Comparison of ENCODE assay signal across 2 cellular contexts in genomic region chr1:45584351-45585109, GRCh38.
TF ChIP-seq lines count a peak whose summit lies in the region.

No MANE protein-coding gene starts in this region.

TF ChIP-seq in GM12891, 5 proteins besides CTCF, POLR2A, EP300 and RAD21 (continued from another document):
- TF ChIP-seq TAF1 (IDR thresholded peaks at IDR 0.05; ENCODE audit: low read depth, low read length), result no peak
- TF ChIP-seq PAX5 (IDR thresholded peaks at IDR 0.05; ENCODE audit: insufficient read depth, low read length, severe bottlenecking), result no peak
- no peak for TF ChIP-seq SPI1 (IDR thresholded peaks at IDR 0.05; ENCODE audit: low read depth, low read length)
- TF ChIP-seq POLR2AphosphoS5 (IDR thresholded peaks at IDR 0.05; ENCODE audit: low read depth, low read length), result no peak

TF ChIP-seq in K562, 482 proteins besides CTCF, POLR2A, EP300 and RAD21 (continues in another document):
- no peak for TF ChIP-seq ZNF398 (CRISPR knock-in tag; IDR thresholded peaks at IDR 0.05)
- no peak for TF ChIP-seq ZC3H11A (IDR thresholded peaks at IDR 0.05; ENCODE audit: low read depth, low read length)
- peak in 1 of 3 experiments; percentile 76; a peak in 1 of 6 replicates for TF ChIP-seq ZBTB11 (CRISPR knock-in tag; IDR thresholded peaks at IDR 0.05)
- no peak for TF ChIP-seq ESRRB (CRISPR knock-in tag; IDR thresholded peaks at IDR 0.05; ENCODE audit: borderline replicate concordance)
- peak; percentile 99 for TF ChIP-seq RBM22 (IDR thresholded peaks at IDR 0.05; ENCODE audit: low read depth, low read length, poor library complexity, severe bottlenecking)
- TF ChIP-seq KHSRP (IDR thresholded peaks at IDR 0.05), result no peak
- 0 out of 2 replicates have a peak, but pooled peaks have one; percentile 50 for TF ChIP-seq PKNOX1 (IDR thresholded peaks at IDR 0.05)
- TF ChIP-seq CHD4 (IDR thresholded peaks at IDR 0.05; ENCODE audit: insufficient read depth, insufficient replicate concordance, low read depth, low read length, poor library complexity, severe bottlenecking), result no peak
- 0 out of 2 replicates have a peak, but pooled peaks have one; percentile 12 for TF ChIP-seq LARP7 (IDR thresholded peaks at IDR 0.05)
- no peak; the same call in 1 of the 2 replicates for TF ChIP-seq HCFC1 (IDR thresholded peaks at IDR 0.05; ENCODE audit: low read depth, low read length)
- no peak for TF ChIP-seq ADNP (tag; IDR thresholded peaks at IDR 0.05)
- TF ChIP-seq FOXM1 (IDR thresholded peaks at IDR 0.05; ENCODE audit: low read depth), result no peak
- TF ChIP-seq FOXM1 (CRISPR knock-in tag; IDR thresholded peaks at IDR 0.05; ENCODE audit: low read depth), result peak; percentile 93; the same call in 1 of the 2 replicates
- peak; percentile 44 for TF ChIP-seq ZBTB33 (CRISPR knock-in tag; IDR thresholded peaks at IDR 0.05)
- TF ChIP-seq PATZ1 (CRISPR knock-in tag; IDR thresholded peaks at IDR 0.05; ENCODE audit: borderline replicate concordance), result no peak
- no peak for TF ChIP-seq MTF1 (CRISPR knock-in tag; IDR thresholded peaks at IDR 0.05; ENCODE audit: borderline replicate concordance)
- peak; percentile 95 for TF ChIP-seq RB1 (IDR thresholded peaks at IDR 0.05; ENCODE audit: low read depth)
- TF ChIP-seq DMBX1 (CRISPR knock-in tag; IDR thresholded peaks at IDR 0.05; ENCODE audit: borderline replicate concordance), result no peak
- TF ChIP-seq HDAC6 (IDR thresholded peaks at IDR 0.05; ENCODE audit: low read depth, low read length), result no peak
- TF ChIP-seq ZBTB5 (IDR thresholded peaks at IDR 0.05), result no peak
- no peak for TF ChIP-seq ZBTB2 (IDR thresholded peaks at IDR 0.05)
- TF ChIP-seq CAMTA2 (CRISPR knock-in tag; conservative IDR thresholded peaks at IDR 0.05), result 0 out of 2 replicates have a peak, but pooled peaks have one; percentile 4
- TF ChIP-seq ZNF143 (CRISPR knock-in tag; IDR thresholded peaks at IDR 0.05), result no peak
- peak; percentile 92 for TF ChIP-seq E2F3 (CRISPR knock-in tag; IDR thresholded peaks at IDR 0.05)
- no peak for TF ChIP-seq SP2 (IDR thresholded peaks at IDR 0.05; ENCODE audit: extremely low read depth, low read depth, low read length, poor library complexity, severe bottlenecking)
- TF ChIP-seq ZKSCAN3 (CRISPR knock-in tag; IDR thresholded peaks at IDR 0.05), result no peak
- no peak; the same call in 1 of the 2 replicates for TF ChIP-seq GABPA (tag; conservative IDR thresholded peaks at IDR 0.05; ENCODE audit: low read depth)
- no peak for TF ChIP-seq NCOA4 (IDR thresholded peaks at IDR 0.05; ENCODE audit: partially characterized antibody)
- TF ChIP-seq ZFP30 (CRISPR knock-in tag; IDR thresholded peaks at IDR 0.05; ENCODE audit: borderline replicate concordance), result no peak
- TF ChIP-seq PRPF4 (IDR thresholded peaks at IDR 0.05; ENCODE audit: insufficient read depth, low read depth, low read length, poor library complexity, severe bottlenecking), result peak; percentile 92
- TF ChIP-seq ZKSCAN1 (IDR thresholded peaks at IDR 0.05; ENCODE audit: low read depth, low read length), result no peak
- TF ChIP-seq ZNF512 (tag; IDR thresholded peaks at IDR 0.05), result no peak
- no peak for TF ChIP-seq C11orf30 (IDR thresholded peaks at IDR 0.05; ENCODE audit: low read depth)
- peak; percentile 94 for TF ChIP-seq NFRKB (IDR thresholded peaks at IDR 0.05; ENCODE audit: low read depth)
- no peak for TF ChIP-seq ASH1L (IDR thresholded peaks at IDR 0.05; ENCODE audit: borderline replicate concordance, low read depth, partially characterized antibody)
- TF ChIP-seq RBM39 (optimal IDR thresholded peaks at IDR 0.05; ENCODE audit: low read depth, low read length), result no peak
- no peak for TF ChIP-seq U2AF2 (optimal IDR thresholded peaks at IDR 0.05; ENCODE audit: low read depth, low read length)
- no peak for TF ChIP-seq HNRNPK (IDR thresholded peaks at IDR 0.05; ENCODE audit: low read depth, low read length, poor library complexity, severe bottlenecking)
- TF ChIP-seq COPS2 (conservative IDR thresholded peaks at IDR 0.05), result no peak
- TF ChIP-seq JUN (IDR thresholded peaks at IDR 0.05; ENCODE audit: borderline replicate concordance, low read depth, low read length), result no peak; the same call in 1 of the 2 replicates
- no peak for TF ChIP-seq JUN (CRISPR knock-in tag; IDR thresholded peaks at IDR 0.05; ENCODE audit: borderline replicate concordance)
- no peak for TF ChIP-seq STAT5B (CRISPR knock-in tag; IDR thresholded peaks at IDR 0.05)
- TF ChIP-seq SRSF3 (IDR thresholded peaks at IDR 0.05; ENCODE audit: insufficient read depth, low read length), result no peak
- TF ChIP-seq SMC3 (conservative IDR thresholded peaks at IDR 0.05; ENCODE audit: insufficient read depth, low read depth, low read length), result 0 out of 2 replicates have a peak, but pooled peaks have one; percentile 5
- TF ChIP-seq OTX1 (CRISPR knock-in tag; IDR thresholded peaks at IDR 0.05), result no peak
- TF ChIP-seq USF1 (CRISPR knock-in tag; IDR thresholded peaks at IDR 0.05), result no peak
- TF ChIP-seq SAP30 (IDR thresholded peaks at IDR 0.05; ENCODE audit: borderline replicate concordance, insufficient read depth, low read depth, low read length, poor library complexity, severe bottlenecking), result peak; percentile 81
- no peak for TF ChIP-seq HEY1 (CRISPR knock-in tag; IDR thresholded peaks at IDR 0.05; ENCODE audit: borderline replicate concordance)
- no peak for TF ChIP-seq ZFP36 (IDR thresholded peaks at IDR 0.05; ENCODE audit: low read depth, low read length, partially characterized antibody)
- TF ChIP-seq GATA2 (CRISPR knock-in tag; IDR thresholded peaks at IDR 0.05), result 0 out of 2 replicates have a peak, but pooled peaks have one; percentile 6
- no peak for TF ChIP-seq KLF6 (CRISPR knock-in tag; IDR thresholded peaks at IDR 0.05; ENCODE audit: borderline replicate concordance)
